In genomic region chr7:133858311-133858710, GRCh38 we compare ENCODE assay signal across 26 cellular contexts.
"Had no signal": no experiment of that assay in that cellular context is flagged by ENCODE, and none has a peak within 500 bp of the region (broad histone marks: within the 10 kb centered on the region; RNA-seq: fewer than 3 reads in every experiment).

No MANE protein-coding gene starts in this region.

- H3K4me1 ChIP-seq: left lung, lower lobe of right lung, right atrium auricular region had no signal

- DNase-seq: islet precursor cell; kidney glomerular epithelial cell; left colon; mesendoderm; naive B cell; natural killer cell; nephron progenitor cell; ovary; right lobe of liver; stimulated activated CD4-positive, alpha-beta T cell treated with anti-CD3 and anti-CD28 coated beads, Interleukin-1b, Interleukin-23, amount 100 ng/mL, for 48 hours; stimulated activated CD4-positive, alpha-beta T cell treated with anti-CD3 and anti-CD28 coated beads, Interleukin-2, amount 100 ng/mL, for 48 hours; stimulated activated CD4-positive, alpha-beta T cell treated with anti-CD3 and anti-CD28 coated beads, Interleukin-4, amount 100 ng/mL, for 4 hours; stimulated activated CD8-positive, alpha-beta memory T cell treated with anti-CD3 and anti-CD28 coated beads, Interleukin-4, amount 100 ng/mL, for 48 hours; stimulated activated naive CD4-positive, alpha-beta T cell treated with Interleukin-2 at 50 U/mL for 16 hours; stimulated activated naive CD8-positive, alpha-beta T cell treated with anti-CD3 and anti-CD28 coated beads, Interleukin-15, amount 100 ng/mL, for 72 hours; substantia nigra; thyroid gland; trophoblast cell; upper lobe of right lung had no signal

- H3K4me3 ChIP-seq: hepatocyte, left lung, lower lobe of right lung, ovary, right atrium auricular region, right lobe of liver, smooth muscle cell, thyroid gland, upper lobe of right lung had no signal

- H3K27ac ChIP-seq: hepatocyte, left lung, lower lobe of right lung, ovary, right atrium auricular region, right lobe of liver, thyroid gland, upper lobe of right lung had no signal

- H3K36me3 ChIP-seq: left lung, lower lobe of right lung, ovary, right atrium auricular region, right lobe of liver, thyroid gland, upper lobe of right lung had no signal

- ATAC-seq: left colon; left lung; lower lobe of right lung; natural killer cell; stimulated activated memory B cell treated with anti-CD40 and anti-IgM and Interleukin-4, amounts not matched to agents 10 μg/mL and 1 μg/mL and 100 μg/mL, for 72 hours; stimulated activated naive CD8-positive, alpha-beta T cell treated with anti-CD3 and anti-CD28 coated beads, Interleukin-15, amount 100 ng/mL, for 72 hours; upper lobe of right lung had no signal

- H3K79me2 ChIP-seq: hepatocyte had no signal

- FAIRE-seq: urothelium cell line had no signal

- H3K4me2 ChIP-seq: hepatocyte, smooth muscle cell had no signal

- H2AFZ ChIP-seq: hepatocyte had no signal

- H3K27me3 ChIP-seq: hepatocyte, left lung, ovary, right atrium auricular region, right lobe of liver, thyroid gland, upper lobe of right lung had no signal

- H3K9me3 ChIP-seq: left lung, lower lobe of right lung, ovary, right atrium auricular region, right lobe of liver, thyroid gland, upper lobe of right lung had no signal
